In the genomic region with DNA sequence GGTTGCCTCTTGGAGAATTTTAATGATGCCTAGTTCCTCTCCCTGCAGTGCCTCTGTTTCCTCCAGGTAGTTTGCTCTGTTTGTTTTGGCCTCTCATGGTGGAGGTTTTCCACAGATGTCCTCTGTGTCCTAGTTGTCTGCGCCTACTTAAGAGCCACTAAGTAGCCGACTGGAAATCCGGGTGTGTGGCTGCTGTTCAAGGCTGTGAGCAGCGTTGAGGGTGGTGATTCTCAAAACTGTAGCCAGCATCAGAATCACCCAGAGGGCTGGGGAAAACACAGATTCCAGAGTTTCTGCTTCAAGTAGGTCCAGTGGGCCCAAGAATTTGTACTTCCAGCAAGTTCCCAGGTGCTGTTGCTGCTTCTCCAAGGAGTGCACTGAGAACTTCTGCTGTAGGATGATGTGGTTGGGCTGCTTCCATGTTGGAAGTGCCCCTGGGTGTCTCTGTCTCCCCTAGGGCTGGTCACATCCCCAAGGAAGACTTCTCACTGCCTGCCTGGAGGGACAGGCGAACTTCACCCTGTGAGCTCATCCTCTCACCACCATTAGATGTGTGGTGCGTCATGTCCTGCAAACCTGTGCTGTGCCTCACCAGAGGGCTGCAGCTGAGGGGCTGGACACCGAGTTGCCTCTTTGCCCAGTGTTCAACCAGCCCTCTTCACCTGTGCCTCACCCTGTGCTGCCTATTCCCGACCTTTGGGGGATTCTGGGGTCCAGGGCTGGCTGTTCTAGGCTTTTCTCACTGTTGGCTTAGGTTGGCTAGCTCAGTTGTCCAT, we compare ENCODE assay signal across 15 cellular contexts. TPM values are rescaled to one million over a fixed set of nuclear protein-coding genes. Genes with fewer than 3 reads are reported as not detected.
A peak's percentile ranks its signal among the peaks of the same experiment; 100 is the strongest.
DNase-seq lines count a peak whose midpoint lies in the region; ATAC-seq and TF ChIP-seq lines count a peak whose summit lies in the region.
"Had no signal": no experiment of that assay in that cellular context is flagged by ENCODE, and none has a peak within 500 bp of the region (broad histone marks: within the 10 kb centered on the region; RNA-seq: fewer than 3 reads in every experiment).

No MANE protein-coding gene starts in this region.

- peaks cover 38% of the 10 kb centered on the region for H3K4me1 Mint-ChIP-seq in CD4-positive, alpha-beta T cell (ENCODE audit: low read depth)
- peaks cover 24 to 58% (median 29%) of the 10 kb centered on the region in 3 donors for H3K4me1 Mint-ChIP-seq in CD8-positive, alpha-beta memory T cell
- H3K4me1 Mint-ChIP-seq in activated naive CD8-positive, alpha-beta T cell treated with anti-CD3 and anti-CD28 coated beads, Interleukin-2, amount 10 ng/mL, durations not matched to agents 7 days and 5 days = peaks cover 31% of the 10 kb centered on the region
- H3K4me1 Mint-ChIP-seq in natural killer cell = peaks cover 37 to 38% of the 10 kb centered on the region in 2 donors
- H3K4me1 Mint-ChIP-seq in mesothelial cell of epicardium = no peaks in the 10 kb centered on the region

- peaks cover 100% of the 10 kb centered on the region for H3K36me3 Mint-ChIP-seq in CD4-positive, alpha-beta T cell (ENCODE audit: low read depth)
- peaks cover 4 to 100% (median 34%) of the 10 kb centered on the region in 3 donors for H3K36me3 Mint-ChIP-seq in CD8-positive, alpha-beta memory T cell
- H3K36me3 Mint-ChIP-seq in activated naive CD8-positive, alpha-beta T cell treated with anti-CD3 and anti-CD28 coated beads, Interleukin-2, amount 10 ng/mL, durations not matched to agents 7 days and 5 days = peaks cover 43% of the 10 kb centered on the region
- peaks cover 33% of the 10 kb centered on the region for H3K36me3 Mint-ChIP-seq in natural killer cell
- peaks cover 72% of the 10 kb centered on the region for H3K36me3 Mint-ChIP-seq in mesothelial cell of epicardium

- intact Hi-C loops in CD4-positive, alpha-beta T cell (cut with DNase I, micrococcal nuclease) = no loop called here
- intact Hi-C loops in natural killer cell (cut with micrococcal nuclease) = no loop called here

- no peak for DNase-seq in CD4-positive, alpha-beta T cell
- DNase-seq in CD8-positive, alpha-beta memory T cell = no peak
- no peak for DNase-seq in activated naive CD8-positive, alpha-beta T cell treated with anti-CD3 and anti-CD28 coated beads, Interleukin-2, amount 10 ng/mL, durations not matched to agents 7 days and 5 days
- DNase-seq in natural killer cell (no peak), mesothelial cell of epicardium (ENCODE audit: low spot score in 2 of 2, unreplicated experiment in 2 of 2) (no peak)
- DNase-seq in stimulated activated CD4-positive, alpha-beta T cell treated with anti-CD3 and anti-CD28 coated beads, Interleukin-4, amount 100 ng/mL, for 24 hours = no peak
- DNase-seq: activated gamma-delta T cell; central memory CD4-positive, alpha-beta T cell; DMS79; endodermal cell; IMR-90; MV-4-11; NCI-H2171; tibial artery had no signal

- H3K9me3 Mint-ChIP-seq in CD4-positive, alpha-beta T cell = no peaks in the 10 kb centered on the region
- no peaks in the 10 kb centered on the region for H3K9me3 Mint-ChIP-seq in CD8-positive, alpha-beta memory T cell
- no peaks in the 10 kb centered on the region for H3K9me3 Mint-ChIP-seq in activated naive CD8-positive, alpha-beta T cell treated with anti-CD3 and anti-CD28 coated beads, Interleukin-2, amount 10 ng/mL, durations not matched to agents 7 days and 5 days
- no peaks in the 10 kb centered on the region for H3K9me3 Mint-ChIP-seq in natural killer cell
- no peaks in the 10 kb centered on the region for H3K9me3 Mint-ChIP-seq in mesothelial cell of epicardium
- H3K9me3 Mint-ChIP-seq: endodermal cell had no signal

- H3K27ac Mint-ChIP-seq in CD4-positive, alpha-beta T cell = peak overlapping the region; percentile 14
- peak overlapping the region; percentile 30 to 95 (median 80) for H3K27ac Mint-ChIP-seq in CD8-positive, alpha-beta memory T cell
- peak overlapping the region; percentile 91 for H3K27ac Mint-ChIP-seq in activated naive CD8-positive, alpha-beta T cell treated with anti-CD3 and anti-CD28 coated beads, Interleukin-2, amount 10 ng/mL, durations not matched to agents 7 days and 5 days
- H3K27ac Mint-ChIP-seq in natural killer cell (peak overlapping the region; percentile 82 to 89), mesothelial cell of epicardium (no peak overlapping the region)
- H3K27ac Mint-ChIP-seq: endodermal cell had no signal

- H3K27me3 ChIP-seq in CD4-positive, alpha-beta T cell (ENCODE audit: control insufficient read depth, insufficient read depth, low read length) = no peaks in the 10 kb centered on the region
- H3K27me3 ChIP-seq in CD8-positive, alpha-beta memory T cell (ENCODE audit: insufficient read depth, low read length, poor library complexity, severe bottlenecking) = no peaks in the 10 kb centered on the region
- H3K27me3 ChIP-seq: tibial artery had no signal

- POLR2A ChIA-PET in CD4-positive, alpha-beta T cell (lab: Charles Lee) = no interaction called here
- POLR2A ChIA-PET in CD8-positive, alpha-beta memory T cell (lab: Charles Lee) = no interaction called here
- POLR2A ChIA-PET in activated naive CD8-positive, alpha-beta T cell treated with anti-CD3 and anti-CD28 coated beads, Interleukin-2, amount 10 ng/mL, durations not matched to agents 7 days and 5 days (lab: Charles Lee) = interaction anchor here (0.6 to 1.2 kb wide), 3 partner anchors 16 to 34 kb away, joined by 3 to 4 read pairs (median 3); no protein-coding TSS in a partner anchor

- H3K4me3 Mint-ChIP-seq in CD4-positive, alpha-beta T cell = no peak overlapping the region
- H3K4me3 Mint-ChIP-seq in CD8-positive, alpha-beta memory T cell = peak overlapping the region in 6 of 7 donors; percentile 9 to 59 (median 40)
- peak overlapping the region; percentile 73 for H3K4me3 Mint-ChIP-seq in activated naive CD8-positive, alpha-beta T cell treated with anti-CD3 and anti-CD28 coated beads, Interleukin-2, amount 10 ng/mL, durations not matched to agents 7 days and 5 days
- H3K4me3 Mint-ChIP-seq in natural killer cell (peak overlapping the region; percentile 63), mesothelial cell of epicardium (no peak overlapping the region)
- H3K4me3 Mint-ChIP-seq: endodermal cell had no signal

- H3K9me3 ChIP-seq in CD4-positive, alpha-beta T cell (ENCODE audit: control insufficient read depth, low read length) = no peaks in the 10 kb centered on the region
- H3K9me3 ChIP-seq in CD8-positive, alpha-beta memory T cell (ENCODE audit: low read length) = no peaks in the 10 kb centered on the region
- H3K9me3 ChIP-seq: tibial artery had no signal

- no peaks in the 10 kb centered on the region for H3K27me3 Mint-ChIP-seq in CD4-positive, alpha-beta T cell
- H3K27me3 Mint-ChIP-seq in CD8-positive, alpha-beta memory T cell = no peaks in the 10 kb centered on the region
- no peaks in the 10 kb centered on the region for H3K27me3 Mint-ChIP-seq in activated naive CD8-positive, alpha-beta T cell treated with anti-CD3 and anti-CD28 coated beads, Interleukin-2, amount 10 ng/mL, durations not matched to agents 7 days and 5 days
- H3K27me3 Mint-ChIP-seq in natural killer cell (ENCODE audit: low read depth in 2 of 2) (no peaks in the 10 kb centered on the region), mesothelial cell of epicardium (ENCODE audit: low read depth) (no peaks in the 10 kb centered on the region)

- ATAC-seq in CD4-positive, alpha-beta T cell (ENCODE audit: poor library complexity) = no peak
- ATAC-seq in activated naive CD8-positive, alpha-beta T cell treated with anti-CD3 and anti-CD28 coated beads, Interleukin-2, amount 10 ng/mL, durations not matched to agents 7 days and 5 days (ENCODE audit: low read depth) = no peak
- no peak for ATAC-seq in natural killer cell
- ATAC-seq in GM21526 (IDR thresholded peaks at IDR 0.05; ENCODE audit: low FRiP score, unreplicated experiment) = no peak

- TF ChIP-seq CTCF in CD4-positive, alpha-beta T cell (IDR thresholded peaks at IDR 0.05) = no peak
- TF ChIP-seq CTCF in natural killer cell (IDR thresholded peaks at IDR 0.05) (no peak), mesothelial cell of epicardium (IDR thresholded peaks at IDR 0.05; ENCODE audit: unreplicated experiment) (no peak)

- H3K27ac ChIP-seq in CD4-positive, alpha-beta T cell (ENCODE audit: low read depth, low read length) = no peak overlapping the region
- no peak overlapping the region for H3K27ac ChIP-seq in CD8-positive, alpha-beta memory T cell (ENCODE audit: low read depth, low read length)
- H3K27ac ChIP-seq: tibial artery had no signal

- no peak overlapping the region for H3K4me3 ChIP-seq in CD8-positive, alpha-beta memory T cell (ENCODE audit: low read length)
- H3K4me3 ChIP-seq: tibial artery had no signal

- H3K4me1 ChIP-seq in CD8-positive, alpha-beta memory T cell (ENCODE audit: insufficient read depth, low read length) = peaks cover 21% of the 10 kb centered on the region
- H3K4me1 ChIP-seq: tibial artery had no signal

- CTCF ChIA-PET in CD4-positive, alpha-beta T cell (lab: Charles Lee) = no interaction called here
- CTCF ChIA-PET in CD8-positive, alpha-beta memory T cell (lab: Charles Lee) = interaction anchor here (0.9 kb wide), 1 partner anchor 10 kb away, joined by 3 read pairs; no protein-coding TSS in a partner anchor

- peaks cover 76% of the 10 kb centered on the region for H3K36me3 ChIP-seq in CD8-positive, alpha-beta memory T cell (ENCODE audit: insufficient read depth, low read length)

RNA-seq across cellular contexts. Expression of gene SECISBP2, which starts 34.8 kb away (rescaled TPM):
- 100 to 1,000 TPM; 109 to 112 TPM for total RNA-seq in CD4-positive, alpha-beta T cell
- 10 to 100 TPM; 36.7 to 37.0 TPM for total RNA-seq in CD8-positive, alpha-beta memory T cell
- polyA plus RNA-seq in CD8-positive, alpha-beta memory T cell = 22.4 TPM
- 10 to 100 TPM; 56.4 to 59.4 TPM for total RNA-seq in activated naive CD8-positive, alpha-beta T cell treated with anti-CD3 and anti-CD28 coated beads, Interleukin-2, amount 10 ng/mL, durations not matched to agents 7 days and 5 days
- 10 to 100 TPM; 79.5 to 95.8 (median 88.7) TPM for total RNA-seq in natural killer cell
- 71.3 to 78.0 TPM (median 75.2 TPM) in 3 replicates for total RNA-seq in mesothelial cell of epicardium

RNA-seq across cellular contexts. Expression of gene CKS2, which starts 42.1 kb away (rescaled TPM):
- total RNA-seq in CD4-positive, alpha-beta T cell = 1 to 10 TPM; 5.6 to 6.9 TPM
- 100 to 1,000 TPM; 252 to 253 TPM for total RNA-seq in CD8-positive, alpha-beta memory T cell
- polyA plus RNA-seq in CD8-positive, alpha-beta memory T cell = 21.2 TPM
- 100 to 1,000 TPM; 114 to 126 TPM for total RNA-seq in activated naive CD8-positive, alpha-beta T cell treated with anti-CD3 and anti-CD28 coated beads, Interleukin-2, amount 10 ng/mL, durations not matched to agents 7 days and 5 days
- 10 to 100 TPM; 11.4 to 18.3 (median 16.4) TPM for total RNA-seq in natural killer cell
- 54.5 to 57.6 TPM (median 54.9 TPM) in 3 replicates for total RNA-seq in mesothelial cell of epicardium

Comparison
In these comparisons a context has a peak if more than half of its experiments do, and no peak if none do; other contexts are left out.
1. H3K4me3 Mint-ChIP-seq: peak in CD8-positive, alpha-beta memory T cell (6 of 7), activated naive CD8-positive, alpha-beta T cell treated with anti-CD3 and anti-CD28 coated beads, Interleukin-2, amount 10 ng/mL, durations not matched to agents 7 days and 5 days (single experiment) and natural killer cell (single experiment); none in CD4-positive, alpha-beta T cell (single experiment) and mesothelial cell of epicardium (single experiment).